ENCODE assay signal across 14 cellular contexts in the genomic region with DNA sequence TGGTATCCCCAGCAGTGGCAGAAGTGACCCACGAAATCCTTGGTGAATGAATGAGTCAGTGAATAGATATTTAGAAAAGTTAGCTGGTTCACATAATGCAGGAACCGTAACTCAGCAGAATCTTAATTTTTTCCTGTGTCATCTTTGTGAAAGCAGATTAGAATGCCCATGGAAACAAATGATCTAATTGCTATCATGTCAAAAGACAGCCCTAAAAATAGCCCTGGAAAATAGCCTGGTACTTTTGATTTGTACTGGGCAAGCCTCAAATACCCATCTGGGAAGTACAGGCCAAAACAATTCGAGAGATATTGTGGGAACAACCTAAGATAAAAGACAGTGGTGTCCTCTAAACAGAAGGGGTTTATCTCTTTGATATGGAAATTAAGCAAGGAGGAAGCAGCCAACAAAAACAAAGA. TPM values are rescaled to one million over a fixed set of nuclear protein-coding genes. Genes with fewer than 3 reads are reported as not detected.
A peak's percentile ranks its signal among the peaks of the same experiment; 100 is the strongest.
DNase-seq lines count a peak whose midpoint lies in the region; TF ChIP-seq lines count a peak whose summit lies in the region.
"Had no signal": no experiment of that assay in that cellular context is flagged by ENCODE, and none has a peak within 500 bp of the region (broad histone marks: within the 10 kb centered on the region; RNA-seq: fewer than 3 reads in every experiment).

No MANE protein-coding gene starts in this region.

- H3K9me3 ChIP-seq in OCI-LY7 (ENCODE audit: low read length) (no peaks in the 10 kb centered on the region), HAP-1 (no peaks in the 10 kb centered on the region)
- H3K9me3 ChIP-seq: upper lobe of left lung had no signal

- no peaks in the 10 kb centered on the region for H3K79me2 ChIP-seq in OCI-LY7 (ENCODE audit: insufficient read depth, low read depth, low read length)

- H3K4me1 ChIP-seq in OCI-LY7 (ENCODE audit: insufficient read depth, low read length, poor library complexity, severe bottlenecking) (no peaks in the 10 kb centered on the region), HAP-1 (no peaks in the 10 kb centered on the region)

- no peaks in the 10 kb centered on the region for H3K9me2 ChIP-seq in OCI-LY7 (ENCODE audit: insufficient read depth, low read length)

- peak; percentile 38 for DNase-seq in ELR (ENCODE audit: low read depth)
- DNase-seq in SW480 (ENCODE audit: low spot score) = peak; percentile 61
- DNase-seq in glomerular visceral epithelial cell (ENCODE audit: extremely low spot score) = peak; percentile 9
- peak; percentile 18 for DNase-seq in non-pigmented ciliary epithelial cell (ENCODE audit: low read depth)
- no peak for DNase-seq in GDM1 (lab: John Stamatoyannopoulos, UW)
- no peak for DNase-seq in OCI-LY7 (ENCODE audit: low spot score)
- no peak for DNase-seq in HAP-1 (ENCODE audit: low spot score in 2 of 2)
- no peak for DNase-seq in NCI-H774 (lab: John Stamatoyannopoulos, UW)
- DNase-seq: erythroblast, NCI-H2107, upper lobe of left lung had no signal

- H4K20me1 ChIP-seq in OCI-LY7 (ENCODE audit: insufficient read depth, low read length) = no peaks in the 10 kb centered on the region

- intact Hi-C loops in OCI-LY7 (cut with micrococcal nuclease; ENCODE audit: unreplicated experiment) = no loop called here

- CTCF ChIA-PET in OCI-LY7 (lab: Charles Lee; ENCODE audit: unreplicated experiment) = no interaction called here

- in situ Hi-C loops in HAP-1 (cut with MboI; ENCODE audit: low sequenced_read_pairs) = no loop called here

- H3K4me3 ChIP-seq in OCI-LY7 (ENCODE audit: low read depth, low read length, poor library complexity, severe bottlenecking) = no peak overlapping the region
- no peak overlapping the region for H3K4me3 ChIP-seq in HAP-1
- H3K4me3 ChIP-seq: K562, upper lobe of left lung had no signal

- BruUV-seq in OCI-LY7 (replicated peaks; lab: Mats Ljungman, UMichigan) = no TSS peak

- POLR2A ChIA-PET in OCI-LY7 (lab: Charles Lee) = no interaction called here

- peaks cover 3% of the 10 kb centered on the region; the same call in 1 of the 2 replicates for H3K27me3 ChIP-seq in HAP-1 (ENCODE audit: low read depth)
- H3K27me3 ChIP-seq: upper lobe of left lung had no signal

- TF ChIP-seq CTCF in OCI-LY7 (conservative IDR thresholded peaks at IDR 0.05; ENCODE audit: low read length) = no peak

- H2AFZ ChIP-seq in OCI-LY7 (ENCODE audit: low read length) = no peak overlapping the region

- H3K27ac ChIP-seq in OCI-LY7 (ENCODE audit: low read depth, low read length, poor library complexity, severe bottlenecking) = no peak overlapping the region
- H3K27ac ChIP-seq: C4-2B, upper lobe of left lung had no signal

- no peaks in the 10 kb centered on the region for H3K36me3 ChIP-seq in OCI-LY7 (ENCODE audit: insufficient read depth, low read length)
- no peaks in the 10 kb centered on the region for H3K36me3 ChIP-seq in HAP-1 (replicated peaks)
- H3K36me3 ChIP-seq: upper lobe of left lung had no signal

- H3K4me2 ChIP-seq in OCI-LY7 (ENCODE audit: low read length) = no peak overlapping the region

RNA-seq across cellular contexts. Expression of a gene that starts 21.1 kb away (rescaled TPM):
- not detected in 2 replicates for total RNA-seq in OCI-LY7 (2014; rRNA removed; shearing (Covaris generic))
- total RNA-seq in OCI-LY7 (2022) = not detected in 2 replicates
- total RNA-seq: K562 had no signal

RNA-seq across cellular contexts. Expression of a gene that starts 56.5 kb away (rescaled TPM):
- not detected in 2 replicates for total RNA-seq in OCI-LY7 (2014; rRNA removed; shearing (Covaris generic))
- total RNA-seq in OCI-LY7 (2022) = not detected in 2 replicates
- total RNA-seq: lower leg skin had no signal

Comparison
In these comparisons a context has a peak if more than half of its experiments do, and no peak if none do; other contexts are left out.
1. DNase-seq: peak in ELR (single experiment), SW480 (single experiment), glomerular visceral epithelial cell (single experiment) and non-pigmented ciliary epithelial cell (single experiment); none in GDM1 (single experiment), OCI-LY7 (single experiment), HAP-1 (0 of 2) and NCI-H774 (single experiment).